In genomic region chr5:157864067-157864466, GRCh38 we compare ENCODE assay signal across 25 cellular contexts. TPM values are rescaled to one million over a fixed set of nuclear protein-coding genes. Genes with fewer than 3 reads are reported as not detected.
DNase-seq lines count a peak whose midpoint lies in the region; ATAC-seq and FAIRE-seq lines count a peak whose summit lies in the region.
"Had no signal": no experiment of that assay in that cellular context is flagged by ENCODE, and none has a peak within 500 bp of the region (broad histone marks: within the 10 kb centered on the region; RNA-seq: fewer than 3 reads in every experiment).

No MANE protein-coding gene starts in this region.

- H3K9me3 Mint-ChIP-seq in activated CD8-positive, alpha-beta T cell treated with anti-CD3 and anti-CD28 coated beads, Interleukin-2, amount 10 ng/mL, durations not matched to agents 7 days and 5 days (ENCODE audit: insufficient read depth), result no peaks in the 10 kb centered on the region
- H3K9me3 Mint-ChIP-seq: activated T-cell treated with anti-CD3 and anti-CD28 coated beads, Interleukin-2, amount 50 U/mL, for 72 hours; brain; memory B cell; naive B cell; stimulated activated naive CD8-positive, alpha-beta T cell treated with anti-CD3 and anti-CD28 coated beads, Interleukin-15, amount 100 ng/mL, for 72 hours had no signal

- no peak overlapping the region for H2BK120ac ChIP-seq in neuronal stem cell (ENCODE audit: low read depth, low read length)

- no peak overlapping the region for H2BK15ac ChIP-seq in neuronal stem cell (ENCODE audit: low read length)

- H3K18ac ChIP-seq in neuronal stem cell (ENCODE audit: low read length), result peak overlapping the region; percentile 44

- no peak overlapping the region for H3K4ac ChIP-seq in neuronal stem cell (ENCODE audit: low read length)

- POLR2A ChIA-PET in activated CD8-positive, alpha-beta T cell treated with anti-CD3 and anti-CD28 coated beads, Interleukin-2, amount 10 ng/mL, durations not matched to agents 7 days and 5 days (lab: Charles Lee), result no interaction called here

- DNase-seq in GM19239 (ENCODE audit: insufficient read length, low spot score) (no peak), neuronal stem cell (ENCODE audit: low spot score) (no peak), left cardiac atrium (no peak)
- DNase-seq in activated CD8-positive, alpha-beta T cell treated with anti-CD3 and anti-CD28 coated beads, Interleukin-2, amount 10 ng/mL, durations not matched to agents 7 days and 5 days, result peak; percentile 57
- DNase-seq: activated CD4-positive, CD25-positive, alpha-beta regulatory T cell treated with anti-CD3 and anti-CD28 coated beads, Interleukin-2, amount 50 U/mL, for 72 hours; activated T-cell treated with anti-CD3 and anti-CD28 coated beads, Interleukin-2, amount 50 U/mL, for 72 hours; DMS53; left colon; MG63; naive B cell; NCI-H1436 treated with DMSO at 0.1 percent for 48 hours; NCI-H2171; NCI-H69; ovary; right cardiac atrium; stimulated activated CD4-positive, alpha-beta T cell treated with anti-CD3 and anti-CD28 coated beads, Interleukin-12 subunit alpha, Interleukin-12 subunit beta, amount 100 ng/mL, for 4 hours; stimulated activated naive CD8-positive, alpha-beta T cell treated with anti-CD3 and anti-CD28 coated beads, Interleukin-15, amount 100 ng/mL, for 72 hours had no signal

- H3K79me1 ChIP-seq in neuronal stem cell (ENCODE audit: low read depth, low read length), result no peaks in the 10 kb centered on the region

- no peak overlapping the region for H3K4me3 ChIP-seq in neuronal stem cell (ENCODE audit: low read length in 2 of 2)
- H3K4me3 ChIP-seq: MG63, ovary, tibial nerve had no signal

- peak; percentile 54 for ATAC-seq in activated CD8-positive, alpha-beta T cell treated with anti-CD3 and anti-CD28 coated beads, Interleukin-2, amount 10 ng/mL, durations not matched to agents 7 days and 5 days
- ATAC-seq in left cardiac atrium (no peak), GM21528 (IDR thresholded peaks at IDR 0.05; ENCODE audit: low FRiP score, unreplicated experiment) (no peak), GM21367 (IDR thresholded peaks at IDR 0.05; ENCODE audit: unreplicated experiment) (no peak)
- ATAC-seq: activated T-cell treated with anti-CD3 and anti-CD28 coated beads, Interleukin-2, amount 50 U/mL, for 72 hours; left colon; right cardiac atrium; stimulated activated naive CD8-positive, alpha-beta T cell treated with anti-CD3 and anti-CD28 coated beads, Interleukin-15, amount 100 ng/mL, for 72 hours had no signal

- H3K27me3 Mint-ChIP-seq in activated CD8-positive, alpha-beta T cell treated with anti-CD3 and anti-CD28 coated beads, Interleukin-2, amount 10 ng/mL, durations not matched to agents 7 days and 5 days (ENCODE audit: low read depth), result no peaks in the 10 kb centered on the region
- H3K27me3 Mint-ChIP-seq: CD4-positive, alpha-beta memory T cell; memory B cell; naive B cell; stimulated activated naive CD8-positive, alpha-beta T cell treated with anti-CD3 and anti-CD28 coated beads, Interleukin-15, amount 100 ng/mL, for 72 hours had no signal

- CTCF ChIA-PET in activated CD8-positive, alpha-beta T cell treated with anti-CD3 and anti-CD28 coated beads, Interleukin-2, amount 10 ng/mL, durations not matched to agents 7 days and 5 days (lab: Charles Lee), result interaction anchor here (0.5 kb wide), 1 partner anchor 30 kb away, joined by 3 read pairs; no protein-coding TSS in a partner anchor

- H3K4me2 ChIP-seq in neuronal stem cell (ENCODE audit: insufficient read depth, low read length, poor library complexity, severe bottlenecking), result no peak overlapping the region

- H3K36me3 ChIP-seq in KOPT-K1 (ENCODE audit: insufficient read depth, low read length), result no peaks in the 10 kb centered on the region
- no peaks in the 10 kb centered on the region for H3K36me3 ChIP-seq in neuronal stem cell (replicated peaks in 1 of 2; ENCODE audit: control insufficient read depth in 2 of 2, insufficient read depth in 2 of 2, low read length in 2 of 2)
- H3K36me3 ChIP-seq: MG63, ovary, tibial nerve had no signal

- no peak overlapping the region for H3K23ac ChIP-seq in neuronal stem cell (ENCODE audit: low read depth, low read length, poor library complexity)

- WGBS in neuronal stem cell (ENCODE audit: extremely low coverage in 2 of 2, insufficient read length in 2 of 2, insufficient replicate concordance in 1 of 2), 2 donors, result no CpG with 5 or more reads among the region's 4 CpGs

- no peak overlapping the region for H3K9ac ChIP-seq in neuronal stem cell (ENCODE audit: low read depth, low read length, poor library complexity)

- H3K27ac ChIP-seq in KOPT-K1 (ENCODE audit: low read depth, low read length, poor library complexity, severe bottlenecking) (peak overlapping the region; percentile 85), neuronal stem cell (replicated peaks; ENCODE audit: low read length) (no peak overlapping the region)
- H3K27ac ChIP-seq: ovary, tibial nerve had no signal

- H2AFZ ChIP-seq in neuronal stem cell (ENCODE audit: low read length), result no peak overlapping the region

- no peaks in the 10 kb centered on the region for H3K27me3 ChIP-seq in neuronal stem cell (ENCODE audit: control insufficient read depth in 3 of 3, insufficient read depth in 3 of 3, low read depth in 1 of 3, low read length in 3 of 3)
- H3K27me3 ChIP-seq: MG63, ovary, tibial nerve had no signal

- H3K14ac ChIP-seq in neuronal stem cell (ENCODE audit: low read length), result no peak overlapping the region

- no peak overlapping the region for H4K91ac ChIP-seq in neuronal stem cell (ENCODE audit: low read depth, low read length, poor library complexity)

- H3K4me1 Mint-ChIP-seq in activated CD8-positive, alpha-beta T cell treated with anti-CD3 and anti-CD28 coated beads, Interleukin-2, amount 10 ng/mL, durations not matched to agents 7 days and 5 days (ENCODE audit: low read depth), result peaks cover 41% of the 10 kb centered on the region

- FAIRE-seq in GM19239 (lab: Jason Lieb, UNC), result peak; percentile 33
- FAIRE-seq: GM12891 had no signal

- no peak overlapping the region for H2BK12ac ChIP-seq in neuronal stem cell (ENCODE audit: low read length)

- H2BK5ac ChIP-seq in neuronal stem cell (ENCODE audit: low read length), result peak overlapping the region; percentile 83

- no peak overlapping the region for H2AK5ac ChIP-seq in neuronal stem cell (ENCODE audit: low read depth, low read length)

- H4K8ac ChIP-seq in neuronal stem cell (ENCODE audit: low read depth, low read length), result no peak overlapping the region

- peaks cover 0 to 3% of the 10 kb centered on the region in 2 donors for H3K4me1 ChIP-seq in neuronal stem cell (ENCODE audit: control insufficient read depth in 2 of 2, insufficient read depth in 1 of 2, low read depth in 1 of 2, low read length in 2 of 2)

- no peak overlapping the region for H3K4me3 Mint-ChIP-seq in activated CD8-positive, alpha-beta T cell treated with anti-CD3 and anti-CD28 coated beads, Interleukin-2, amount 10 ng/mL, durations not matched to agents 7 days and 5 days
- H3K4me3 Mint-ChIP-seq: activated T-cell treated with anti-CD3 and anti-CD28 coated beads, Interleukin-2, amount 50 U/mL, for 72 hours; brain; memory B cell had no signal

- H3K27ac Mint-ChIP-seq in activated CD8-positive, alpha-beta T cell treated with anti-CD3 and anti-CD28 coated beads, Interleukin-2, amount 10 ng/mL, durations not matched to agents 7 days and 5 days, result peak overlapping the region; percentile 56
- H3K27ac Mint-ChIP-seq: activated T-cell treated with anti-CD3 and anti-CD28 coated beads, Interleukin-2, amount 50 U/mL, for 72 hours; brain; memory B cell; stimulated activated naive CD8-positive, alpha-beta T cell treated with anti-CD3 and anti-CD28 coated beads, Interleukin-15, amount 100 ng/mL, for 72 hours had no signal

- intact Hi-C loops in left cardiac atrium (cut with DNase I), result no loop called here

- H3K9me3 ChIP-seq in KOPT-K1 (ENCODE audit: insufficient read depth, low read length, poor library complexity, severe bottlenecking) (peaks cover 7% of the 10 kb centered on the region), neuronal stem cell (replicated peaks in 1 of 2; ENCODE audit: control insufficient read depth in 2 of 2, insufficient read depth in 1 of 2, low read depth in 1 of 2, low read length in 2 of 2) (no peaks in the 10 kb centered on the region)
- H3K9me3 ChIP-seq: MG63, ovary, tibial nerve had no signal

- peaks cover 2% of the 10 kb centered on the region for H3K36me3 Mint-ChIP-seq in activated CD8-positive, alpha-beta T cell treated with anti-CD3 and anti-CD28 coated beads, Interleukin-2, amount 10 ng/mL, durations not matched to agents 7 days and 5 days (ENCODE audit: low read depth)
- H3K36me3 Mint-ChIP-seq: brain, memory B cell, naive B cell had no signal

RNA-seq across cellular contexts. Expression of gene CLINT1, which starts 5.1 kb away (rescaled TPM):
- 10 to 100 TPM; 65.7 to 67.2 TPM for total RNA-seq in activated CD8-positive, alpha-beta T cell treated with anti-CD3 and anti-CD28 coated beads, Interleukin-2, amount 10 ng/mL, durations not matched to agents 7 days and 5 days
- polyA plus RNA-seq in neuronal stem cell (2013, experiment 1 of 2), result 45.1 TPM
- polyA plus RNA-seq in neuronal stem cell (2013, experiment 2 of 2), result 44.1 TPM
- 10 to 100 TPM; 54.0 to 72.8 TPM for total RNA-seq in left cardiac atrium
